8 cellular contexts compared by ENCODE assay signal in the genomic region with DNA sequence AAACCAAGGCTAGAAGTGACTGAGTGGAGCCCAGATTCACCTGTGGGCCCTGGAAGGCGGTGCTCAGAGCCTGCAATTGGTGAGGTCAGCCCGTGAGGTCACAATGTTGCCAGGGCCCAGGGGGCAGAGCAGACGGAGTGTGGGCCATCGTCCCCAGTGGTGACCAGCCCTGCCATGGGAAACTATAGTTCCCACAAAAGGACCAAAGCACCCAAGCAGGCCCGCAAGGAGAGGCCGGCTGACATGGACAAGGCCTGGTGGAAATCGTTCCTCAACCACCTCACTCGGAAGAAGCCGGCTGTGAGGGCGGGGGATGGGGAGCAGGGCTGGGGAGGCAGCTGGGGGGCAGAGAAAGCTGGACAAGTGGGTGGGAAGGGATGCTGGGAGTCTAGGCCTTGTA. TPM values are rescaled to one million over a fixed set of nuclear protein-coding genes. Genes with fewer than 3 reads are reported as not detected.
A peak's percentile ranks its signal among the peaks of the same experiment; 100 is the strongest.
DNase-seq lines count a peak whose midpoint lies in the region; ATAC-seq and TF ChIP-seq lines count a peak whose summit lies in the region.

A gene (plus strand): TSS at position 156 of the 400 bp plus-strand sequence. CDS start 19 bp downstream, at position 175.

- POLR2A ChIA-PET in HEK293 (lab: Yijun Ruan, JAX), result interaction anchor here (2.0 to 3.2 kb wide), 3 partner anchors 9 to 218 kb away, joined by 5 to 23 read pairs (median 7); a partner anchor contains a TSS

- peaks cover 0 to 40% of the 10 kb centered on the region in 2 experiments; a peak in 1 of 3 replicates for H3K36me3 ChIP-seq in HEK293 (ENCODE audit: control insufficient read depth in 2 of 2, insufficient read depth in 1 of 2, low read length in 2 of 2)
- peaks cover 0 to 31% (median 8%) of the 10 kb centered on the region in 6 donors for H3K36me3 ChIP-seq in spleen

- peaks cover 6% of the 10 kb centered on the region for H3K36me3 Mint-ChIP-seq in activated T-helper 17 cell treated with anti-CD3 and anti-CD28 coated beads, Interleukin-2, amount 50 U/mL, for 72 hours (ENCODE audit: low read depth)

- H3K4me1 ChIP-seq in HEK293 (ENCODE audit: control insufficient read depth, insufficient read depth, low read length) (no peaks in the 10 kb centered on the region), spleen (peaks cover 0 to 46% (median 32%) of the 10 kb centered on the region in 6 donors)

- peaks cover 21% of the 10 kb centered on the region for H3K4me1 Mint-ChIP-seq in activated T-helper 17 cell treated with anti-CD3 and anti-CD28 coated beads, Interleukin-2, amount 50 U/mL, for 72 hours

- peak within 1 kb of the TSS; percentile 62; the same call in 1 of the 2 replicates for H3K27ac ChIP-seq in HEK293 (ENCODE audit: extremely low read depth, low read depth, low read length)
- peak within 1 kb of the TSS; percentile 88 to 96 (median 92) for H3K27ac ChIP-seq in spleen

- TF ChIP-seq POLR2A in spleen (IDR thresholded peaks at IDR 0.05), result no peak

- 90 to 97% (median 96%) methylated on average over 10 of the region's 10 CpGs for WGBS in spleen, 5 donors

- no peak for TF ChIP-seq CTCF in HEK293 (tag by site-specific recombination; IDR thresholded peaks at IDR 0.05)
- no peak for TF ChIP-seq CTCF in spleen (IDR thresholded peaks at IDR 0.05 in 8 of 11, conservative IDR thresholded peaks at IDR 0.05 in 3 of 11)

- H3K4me3 ChIP-seq in HEK293 (ENCODE audit: low read depth, low read length) (peak within 1 kb of the TSS; percentile 58), iPS-11a (ENCODE audit: low read depth, low read length) (peak within 1 kb of the TSS; percentile 83), spleen (peak within 1 kb of the TSS; percentile 65 to 93 (median 71))

- H3K9me3 ChIP-seq in HEK293 (ENCODE audit: control insufficient read depth, insufficient read depth, low read depth, low read length) (no peaks in the 10 kb centered on the region), spleen (no peaks in the 10 kb centered on the region)

- no peak for DNase-seq in spleen
- no peak for DNase-seq in Ammon's horn (ENCODE audit: low spot score)
- DNase-seq in pons (ENCODE audit: low spot score), result no peak

- H3K9me3 Mint-ChIP-seq in activated T-helper 17 cell treated with anti-CD3 and anti-CD28 coated beads, Interleukin-2, amount 50 U/mL, for 72 hours, result no peaks in the 10 kb centered on the region

- H3K27ac Mint-ChIP-seq in activated T-helper 17 cell treated with anti-CD3 and anti-CD28 coated beads, Interleukin-2, amount 50 U/mL, for 72 hours, result peak within 1 kb of the TSS; percentile 80

- H3K27me3 ChIP-seq in spleen (replicated peaks in 1 of 7), result no peaks in the 10 kb centered on the region

- CTCF ChIA-PET in HEK293 (lab: Yijun Ruan, JAX), result interaction anchor here (0.6 to 1.8 kb wide), 5 partner anchors 9 to 1602 kb away, joined by 3 to 8 read pairs (median 4); no protein-coding TSS in a partner anchor

- no peaks in the 10 kb centered on the region for H3K27me3 Mint-ChIP-seq in activated T-helper 17 cell treated with anti-CD3 and anti-CD28 coated beads, Interleukin-2, amount 50 U/mL, for 72 hours

- H3K4me3 Mint-ChIP-seq in activated T-helper 17 cell treated with anti-CD3 and anti-CD28 coated beads, Interleukin-2, amount 50 U/mL, for 72 hours, result peak within 1 kb of the TSS; percentile 96

- intact Hi-C loops in spleen (cut with DNase I; ENCODE audit: low total_unique reads), result no loop called here

- no peak for ATAC-seq in activated T-helper 17 cell treated with anti-CD3 and anti-CD28 coated beads, Interleukin-2, amount 50 U/mL, for 72 hours (replicated peaks)
- ATAC-seq in GM19397 (IDR thresholded peaks at IDR 0.05; ENCODE audit: unreplicated experiment), result no peak
- no peak for ATAC-seq in GM21529 (IDR thresholded peaks at IDR 0.05; ENCODE audit: unreplicated experiment)

TF ChIP-seq in HEK293, 187 proteins besides CTCF, POLR2A, EP300 and RAD21:
- TF ChIP-seq ZBTB7A (tag by site-specific recombination; IDR thresholded peaks at IDR 0.05; ENCODE audit: low read depth) (no peak), ZNF10 (tag by site-specific recombination; IDR thresholded peaks at IDR 0.05) (no peak), ZNF16 (tag by site-specific recombination; IDR thresholded peaks at IDR 0.05; ENCODE audit: low read depth) (no peak), KLF10 (tag by site-specific recombination; IDR thresholded peaks at IDR 0.05) (no peak), MEIS1 (CRISPR knock-in tag; IDR thresholded peaks at IDR 0.05; ENCODE audit: borderline replicate concordance) (no peak), ZBTB48 (tag by site-specific recombination; IDR thresholded peaks at IDR 0.05) (no peak), ZNF830 (tag by site-specific recombination; IDR thresholded peaks at IDR 0.05; ENCODE audit: low read depth) (no peak), ZNF324 (tag by site-specific recombination; IDR thresholded peaks at IDR 0.05) (no peak)
- TF ChIP-seq, protein P1, sequence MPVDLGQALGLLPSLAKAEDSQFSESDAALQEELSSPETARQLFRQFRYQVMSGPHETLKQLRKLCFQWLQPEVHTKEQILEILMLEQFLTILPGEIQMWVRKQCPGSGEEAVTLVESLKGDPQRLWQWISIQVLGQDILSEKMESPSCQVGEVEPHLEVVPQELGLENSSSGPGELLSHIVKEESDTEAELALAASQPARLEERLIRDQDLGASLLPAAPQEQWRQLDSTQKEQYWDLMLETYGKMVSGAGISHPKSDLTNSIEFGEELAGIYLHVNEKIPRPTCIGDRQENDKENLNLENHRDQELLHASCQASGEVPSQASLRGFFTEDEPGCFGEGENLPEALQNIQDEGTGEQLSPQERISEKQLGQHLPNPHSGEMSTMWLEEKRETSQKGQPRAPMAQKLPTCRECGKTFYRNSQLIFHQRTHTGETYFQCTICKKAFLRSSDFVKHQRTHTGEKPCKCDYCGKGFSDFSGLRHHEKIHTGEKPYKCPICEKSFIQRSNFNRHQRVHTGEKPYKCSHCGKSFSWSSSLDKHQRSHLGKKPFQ (tag by site-specific recombination; IDR thresholded peaks at IDR 0.05), result no peak
- TF ChIP-seq, protein P2, sequence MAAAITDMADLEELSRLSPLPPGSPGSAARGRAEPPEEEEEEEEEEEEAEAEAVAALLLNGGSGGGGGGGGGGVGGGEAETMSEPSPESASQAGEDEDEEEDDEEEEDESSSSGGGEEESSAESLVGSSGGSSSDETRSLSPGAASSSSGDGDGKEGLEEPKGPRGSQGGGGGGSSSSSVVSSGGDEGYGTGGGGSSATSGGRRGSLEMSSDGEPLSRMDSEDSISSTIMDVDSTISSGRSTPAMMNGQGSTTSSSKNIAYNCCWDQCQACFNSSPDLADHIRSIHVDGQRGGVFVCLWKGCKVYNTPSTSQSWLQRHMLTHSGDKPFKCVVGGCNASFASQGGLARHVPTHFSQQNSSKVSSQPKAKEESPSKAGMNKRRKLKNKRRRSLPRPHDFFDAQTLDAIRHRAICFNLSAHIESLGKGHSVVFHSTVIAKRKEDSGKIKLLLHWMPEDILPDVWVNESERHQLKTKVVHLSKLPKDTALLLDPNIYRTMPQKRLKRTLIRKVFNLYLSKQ (tag by site-specific recombination; IDR thresholded peaks at IDR 0.05; ENCODE audit: borderline replicate concordance), result no peak
- TF ChIP-seq, protein P3, sequence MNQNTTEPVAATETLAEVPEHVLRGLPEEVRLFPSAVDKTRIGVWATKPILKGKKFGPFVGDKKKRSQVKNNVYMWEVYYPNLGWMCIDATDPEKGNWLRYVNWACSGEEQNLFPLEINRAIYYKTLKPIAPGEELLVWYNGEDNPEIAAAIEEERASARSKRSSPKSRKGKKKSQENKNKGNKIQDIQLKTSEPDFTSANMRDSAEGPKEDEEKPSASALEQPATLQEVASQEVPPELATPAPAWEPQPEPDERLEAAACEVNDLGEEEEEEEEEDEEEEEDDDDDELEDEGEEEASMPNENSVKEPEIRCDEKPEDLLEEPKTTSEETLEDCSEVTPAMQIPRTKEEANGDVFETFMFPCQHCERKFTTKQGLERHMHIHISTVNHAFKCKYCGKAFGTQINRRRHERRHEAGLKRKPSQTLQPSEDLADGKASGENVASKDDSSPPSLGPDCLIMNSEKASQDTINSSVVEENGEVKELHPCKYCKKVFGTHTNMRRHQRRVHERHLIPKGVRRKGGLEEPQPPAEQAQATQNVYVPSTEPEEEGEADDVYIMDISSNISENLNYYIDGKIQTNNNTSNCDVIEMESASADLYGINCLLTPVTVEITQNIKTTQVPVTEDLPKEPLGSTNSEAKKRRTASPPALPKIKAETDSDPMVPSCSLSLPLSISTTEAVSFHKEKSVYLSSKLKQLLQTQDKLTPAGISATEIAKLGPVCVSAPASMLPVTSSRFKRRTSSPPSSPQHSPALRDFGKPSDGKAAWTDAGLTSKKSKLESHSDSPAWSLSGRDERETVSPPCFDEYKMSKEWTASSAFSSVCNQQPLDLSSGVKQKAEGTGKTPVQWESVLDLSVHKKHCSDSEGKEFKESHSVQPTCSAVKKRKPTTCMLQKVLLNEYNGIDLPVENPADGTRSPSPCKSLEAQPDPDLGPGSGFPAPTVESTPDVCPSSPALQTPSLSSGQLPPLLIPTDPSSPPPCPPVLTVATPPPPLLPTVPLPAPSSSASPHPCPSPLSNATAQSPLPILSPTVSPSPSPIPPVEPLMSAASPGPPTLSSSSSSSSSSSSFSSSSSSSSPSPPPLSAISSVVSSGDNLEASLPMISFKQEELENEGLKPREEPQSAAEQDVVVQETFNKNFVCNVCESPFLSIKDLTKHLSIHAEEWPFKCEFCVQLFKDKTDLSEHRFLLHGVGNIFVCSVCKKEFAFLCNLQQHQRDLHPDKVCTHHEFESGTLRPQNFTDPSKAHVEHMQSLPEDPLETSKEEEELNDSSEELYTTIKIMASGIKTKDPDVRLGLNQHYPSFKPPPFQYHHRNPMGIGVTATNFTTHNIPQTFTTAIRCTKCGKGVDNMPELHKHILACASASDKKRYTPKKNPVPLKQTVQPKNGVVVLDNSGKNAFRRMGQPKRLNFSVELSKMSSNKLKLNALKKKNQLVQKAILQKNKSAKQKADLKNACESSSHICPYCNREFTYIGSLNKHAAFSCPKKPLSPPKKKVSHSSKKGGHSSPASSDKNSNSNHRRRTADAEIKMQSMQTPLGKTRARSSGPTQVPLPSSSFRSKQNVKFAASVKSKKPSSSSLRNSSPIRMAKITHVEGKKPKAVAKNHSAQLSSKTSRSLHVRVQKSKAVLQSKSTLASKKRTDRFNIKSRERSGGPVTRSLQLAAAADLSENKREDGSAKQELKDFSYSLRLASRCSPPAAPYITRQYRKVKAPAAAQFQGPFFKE (tag by site-specific recombination; IDR thresholded peaks at IDR 0.05; ENCODE audit: borderline replicate concordance), result no peak

RNA-seq across cellular contexts. Expression of the gene that starts here (rescaled TPM):
- under 1 TPM; 0.26 to 0.41 TPM for total RNA-seq in activated T-helper 17 cell treated with anti-CD3 and anti-CD28 coated beads, Interleukin-2, amount 50 U/mL, for 72 hours
- under 1 TPM in 1 of 7 donors, not detected in 6; 0.14 TPM for total RNA-seq in spleen
- polyA plus RNA-seq in spleen, result under 1 TPM in 2 of 3 donors, not detected in 1; 0.06 to 0.09 TPM
